ENCODE assay signal across 12 cellular contexts in genomic region chr18:62288669-62289016, GRCh38. TPM values are rescaled to one million over a fixed set of nuclear protein-coding genes. Genes with fewer than 3 reads are reported as not detected.
DNase-seq lines count a peak whose midpoint lies in the region; ATAC-seq, FAIRE-seq and TF ChIP-seq lines count a peak whose summit lies in the region.
"Had no signal": no experiment of that assay in that cellular context is flagged by ENCODE, and none has a peak within 500 bp of the region (broad histone marks: within the 10 kb centered on the region; RNA-seq: fewer than 3 reads in every experiment).

No MANE protein-coding gene starts in this region.

- peak; percentile 44 for ATAC-seq in GM19452 (IDR thresholded peaks at IDR 0.05; ENCODE audit: unreplicated experiment)
- peak; percentile 55 for ATAC-seq in HG03025 (IDR thresholded peaks at IDR 0.05; ENCODE audit: low FRiP score, unreplicated experiment)
- ATAC-seq: Panc1 had no signal

- FAIRE-seq in urothelium cell line (lab: Jason Lieb, UNC): no peak

- no peaks in the 10 kb centered on the region for H3K79me2 ChIP-seq in OCI-LY3 (ENCODE audit: low read length)

- peak overlapping the region; percentile 80 for H3K4me2 ChIP-seq in OCI-LY3 (ENCODE audit: low read length)

- no peak overlapping the region for H2AFZ ChIP-seq in OCI-LY3 (ENCODE audit: low read depth, low read length)

- H3K36me3 Mint-ChIP-seq in mesothelial cell of epicardium: peaks cover 16% of the 10 kb centered on the region

- H3K27ac Mint-ChIP-seq in mesothelial cell of epicardium: no peak overlapping the region
- H3K27ac Mint-ChIP-seq: activated naive CD4-positive, alpha-beta T cell treated with anti-CD3 and anti-CD28 coated beads, Interleukin-2, amount 50 U/mL, for 24 hours had no signal

- H3K27ac ChIP-seq in OCI-LY3 (ENCODE audit: low read length): peak overlapping the region; percentile 80

- no peaks in the 10 kb centered on the region for H3K9me3 Mint-ChIP-seq in mesothelial cell of epicardium
- H3K9me3 Mint-ChIP-seq: activated naive CD4-positive, alpha-beta T cell treated with anti-CD3 and anti-CD28 coated beads, Interleukin-2, amount 50 U/mL, for 24 hours had no signal

- TF ChIP-seq CTCF in OCI-LY3 (IDR thresholded peaks at IDR 0.05; ENCODE audit: low read depth, low read length) (no peak), mesothelial cell of epicardium (IDR thresholded peaks at IDR 0.05; ENCODE audit: unreplicated experiment) (no peak)

- peaks cover 45% of the 10 kb centered on the region for H3K36me3 ChIP-seq in OCI-LY3 (replicated peaks; ENCODE audit: low read depth, low read length)

- no peak for DNase-seq in mesothelial cell of epicardium (ENCODE audit: low spot score in 2 of 2, unreplicated experiment in 2 of 2)
- no peak for DNase-seq in urothelium cell line (ENCODE audit: low spot score)
- no peak for DNase-seq in GDM1 (lab: John Stamatoyannopoulos, UW)
- no peak for DNase-seq in DMS153 (lab: John Stamatoyannopoulos, UW)
- DNase-seq: activated CD4-positive, alpha-beta T cell treated with anti-CD3 and anti-CD28 coated beads for 1 hour; stimulated activated CD4-positive, alpha-beta T cell treated with anti-CD3 and anti-CD28 coated beads, Interleukin-15, amount 100 ng/mL, for 24 hours had no signal

- peaks cover 5% of the 10 kb centered on the region for H4K20me1 ChIP-seq in OCI-LY3 (ENCODE audit: insufficient read depth, low read length)

- no peak overlapping the region for H3K4me3 Mint-ChIP-seq in mesothelial cell of epicardium
- H3K4me3 Mint-ChIP-seq: activated naive CD4-positive, alpha-beta T cell treated with anti-CD3 and anti-CD28 coated beads, Interleukin-2, amount 50 U/mL, for 24 hours had no signal

- no peaks in the 10 kb centered on the region for H3K4me1 Mint-ChIP-seq in mesothelial cell of epicardium

- no peaks in the 10 kb centered on the region for H3K9me3 ChIP-seq in OCI-LY3 (ENCODE audit: insufficient read depth, low read length)

- H3K27me3 ChIP-seq in OCI-LY3 (ENCODE audit: low read depth, low read length): no peaks in the 10 kb centered on the region

- H3K9ac ChIP-seq in OCI-LY3 (ENCODE audit: low read length): peak overlapping the region; percentile 5; the same call in 1 of the 2 replicates

- H3K4me3 ChIP-seq in OCI-LY3 (ENCODE audit: low read length): peak overlapping the region; percentile 61

- no peaks in the 10 kb centered on the region for H3K27me3 Mint-ChIP-seq in mesothelial cell of epicardium (ENCODE audit: low read depth)
- H3K27me3 Mint-ChIP-seq: activated naive CD4-positive, alpha-beta T cell treated with anti-CD3 and anti-CD28 coated beads, Interleukin-2, amount 50 U/mL, for 24 hours had no signal

- peaks cover 30% of the 10 kb centered on the region for H3K4me1 ChIP-seq in OCI-LY3 (ENCODE audit: low read length)

RNA-seq across cellular contexts. Expression of gene TNFRSF11A, which starts 36.5 kb away (rescaled TPM):
- total RNA-seq in mesothelial cell of epicardium: 0.38 to 0.89 TPM (median 0.83 TPM) in 3 replicates
- total RNA-seq: myocyte had no signal
